Comparison of ENCODE assay signal across 8 cellular contexts in genomic region chr2:37832590-37833197, GRCh38.
DNase-seq lines count a peak whose midpoint lies in the region; ATAC-seq lines count a peak whose summit lies in the region.

No MANE protein-coding gene starts in this region.

- peak; percentile 87 for DNase-seq in A172 (ENCODE audit: low spot score)
- peak; percentile 43 for DNase-seq in HuH-7.5 (ENCODE audit: low spot score)
- DNase-seq in NT2/D1 (ENCODE audit: low read depth, low spot score), result peak; percentile 82
- peak; percentile 35 to 64 (median 40) for DNase-seq in activated CD8-positive, alpha-beta memory T cell treated with anti-CD3 and anti-CD28 coated beads for 48 hours (ENCODE audit: low read depth in 2 of 3, low spot score in 2 of 3)
- DNase-seq in epidermal melanocyte (ENCODE audit: insufficient read length, low spot score), result peak; percentile 71
- peak; percentile 94 for DNase-seq in myocyte (ENCODE audit: low read depth)
- peak; percentile 79 for DNase-seq in stimulated activated CD8-positive, alpha-beta memory T cell treated with anti-CD3 and anti-CD28 coated beads, Interleukin-7, amount 100 ng/mL, for 24 hours (ENCODE audit: low read depth)

- no peak overlapping the region for H3K9ac ChIP-seq in NT2/D1 (ENCODE audit: insufficient read length, low read depth)

- no peaks in the 10 kb centered on the region for H3K9me3 ChIP-seq in NT2/D1 (ENCODE audit: insufficient read depth, low read length)

- H3K4me3 ChIP-seq in NT2/D1 (ENCODE audit: insufficient read length, low read depth), result no peak overlapping the region

- H3K4me1 ChIP-seq in NT2/D1 (ENCODE audit: insufficient read depth, insufficient read length), result no peaks in the 10 kb centered on the region

- ATAC-seq in GM18867 (IDR thresholded peaks at IDR 0.05; ENCODE audit: unreplicated experiment), result peak; percentile 67

- no peaks in the 10 kb centered on the region for H3K36me3 ChIP-seq in NT2/D1 (ENCODE audit: insufficient read depth, insufficient read length, low read length)

- H3K27me3 ChIP-seq in NT2/D1 (ENCODE audit: insufficient read depth, insufficient read length), result no peaks in the 10 kb centered on the region

Comparison
In these comparisons a context has a peak if more than half of its experiments do, and no peak if none do; other contexts are left out.
1. DNase-seq: peak in every context shown above with its lines; median percentile 94 in myocyte; 87 in A172; 82 in NT2/D1; 79 in stimulated activated CD8-positive, alpha-beta memory T cell treated with anti-CD3 and anti-CD28 coated beads, Interleukin-7, amount 100 ng/mL, for 24 hours; 71 in epidermal melanocyte; 43 in HuH-7.5; 40 in activated CD8-positive, alpha-beta memory T cell treated with anti-CD3 and anti-CD28 coated beads for 48 hours.